1 cellular context compared by ENCODE assay signal in genomic region chr19:50203281-50204080, GRCh38.
A peak's percentile ranks its signal among the peaks of the same experiment; 100 is the strongest.
TF ChIP-seq lines count a peak whose summit lies in the region.

Gene MYH14, plus strand, starts transcription at chr19:50203622. Its CDS starts 6,744 bp downstream, at chr19:50210366.

TF ChIP-seq in K562, 482 proteins besides CTCF, POLR2A, EP300 and RAD21 (continued from another document and continues in another):
- no peak for TF ChIP-seq ZNF740 (CRISPR knock-in tag; IDR thresholded peaks at IDR 0.05)
- TF ChIP-seq ZNF740 (tag; IDR thresholded peaks at IDR 0.05): peak in 1 of 2 experiments; percentile 66; a peak in 1 of 4 replicates
- TF ChIP-seq RBM25 (IDR thresholded peaks at IDR 0.05; ENCODE audit: low read depth, low read length, severe bottlenecking): peak; percentile 95
- TF ChIP-seq TSC22D4 (tag; IDR thresholded peaks at IDR 0.05): no peak
- no peak for TF ChIP-seq ARID3B (CRISPR knock-in tag; IDR thresholded peaks at IDR 0.05; ENCODE audit: borderline replicate concordance)
- peak; percentile 19; the same call in 1 of the 2 replicates for TF ChIP-seq C11orf30 (IDR thresholded peaks at IDR 0.05; ENCODE audit: low read depth)
- TF ChIP-seq POLR2G (IDR thresholded peaks at IDR 0.05; ENCODE audit: low read depth, low read length): 0 out of 2 replicates have a peak, but pooled peaks have one; percentile 24
- 0 out of 2 replicates have a peak, but pooled peaks have one; percentile 16 for TF ChIP-seq ATF3 (IDR thresholded peaks at IDR 0.05)
- TF ChIP-seq ATF3 (CRISPR knock-in tag; conservative IDR thresholded peaks at IDR 0.05): no peak
- peak; percentile 31 for TF ChIP-seq MGA (IDR thresholded peaks at IDR 0.05)
- no peak for TF ChIP-seq ZNF583 (CRISPR knock-in tag; IDR thresholded peaks at IDR 0.05)
- TF ChIP-seq PKNOX1 (IDR thresholded peaks at IDR 0.05): peak; percentile 98
- TF ChIP-seq HDAC8 (tag; IDR thresholded peaks at IDR 0.05): no peak
- peak in 1 of 2 experiments; percentile 36; a peak in 1 of 4 replicates for TF ChIP-seq MAZ (CRISPR knock-in tag; conservative IDR thresholded peaks at IDR 0.05 in 1 of 2, IDR thresholded peaks at IDR 0.05 in 1 of 2)
- TF ChIP-seq TRIM28 (IDR thresholded peaks at IDR 0.05): no peak
- 0 out of 2 replicates have a peak, but pooled peaks have one; percentile 29 for TF ChIP-seq SP1 (CRISPR knock-in tag; IDR thresholded peaks at IDR 0.05)
- TF ChIP-seq MYNN (IDR thresholded peaks at IDR 0.05): no peak
- TF ChIP-seq MYNN (CRISPR knock-in tag; IDR thresholded peaks at IDR 0.05): no peak
- TF ChIP-seq ZNF316 (IDR thresholded peaks at IDR 0.05): peak; percentile 31; the same call in 1 of the 2 replicates
- 0 out of 2 replicates have a peak, but pooled peaks have one; percentile 18 for TF ChIP-seq ZFX (CRISPR knock-in tag; IDR thresholded peaks at IDR 0.05)
- no peak for TF ChIP-seq ZNF75A (CRISPR knock-in tag; IDR thresholded peaks at IDR 0.05)
- TF ChIP-seq MBD2 (IDR thresholded peaks at IDR 0.05; ENCODE audit: borderline replicate concordance, low read depth): 0 out of 2 replicates have a peak, but pooled peaks have one; percentile 42
- 0 out of 2 replicates have a peak, but pooled peaks have one; percentile 11 for TF ChIP-seq MAFG (tag; conservative IDR thresholded peaks at IDR 0.05)
- TF ChIP-seq SP2 (IDR thresholded peaks at IDR 0.05; ENCODE audit: extremely low read depth, low read depth, low read length, poor library complexity, severe bottlenecking): peak; percentile 39
- TF ChIP-seq NFYB (IDR thresholded peaks at IDR 0.05; ENCODE audit: extremely low read depth, insufficient read length): peak; percentile 57
- TF ChIP-seq FOS (IDR thresholded peaks at IDR 0.05; ENCODE audit: extremely low read depth, insufficient read length): peak; percentile 77
- no peak for TF ChIP-seq TCF7L2 (IDR thresholded peaks at IDR 0.05; ENCODE audit: low read depth, low read length)
- TF ChIP-seq E2F6 (IDR thresholded peaks at IDR 0.05; ENCODE audit: borderline replicate concordance in 1 of 2, extremely low read depth in 1 of 2, insufficient read depth in 1 of 2, insufficient read length in 1 of 2, low read depth in 1 of 2, low read length in 1 of 2, poor library complexity in 1 of 2, severe bottlenecking in 1 of 2): peak in 1 of 2 experiments; percentile 34
- TF ChIP-seq CREM (IDR thresholded peaks at IDR 0.05; ENCODE audit: low read depth): no peak
- TF ChIP-seq CHD2 (IDR thresholded peaks at IDR 0.05; ENCODE audit: low read depth, low read length): 0 out of 2 replicates have a peak, but pooled peaks have one; percentile 13
- no peak for TF ChIP-seq ZC3H8 (IDR thresholded peaks at IDR 0.05)
- TF ChIP-seq NR2F6 (CRISPR knock-in tag; IDR thresholded peaks at IDR 0.05): no peak
- no peak for TF ChIP-seq PHF20 (IDR thresholded peaks at IDR 0.05; ENCODE audit: partially characterized antibody)
- no peak for TF ChIP-seq NONO (IDR thresholded peaks at IDR 0.05; ENCODE audit: low read depth in 2 of 2, low read length in 1 of 2)
- no peak for TF ChIP-seq ZEB2 (IDR thresholded peaks at IDR 0.05)
- TF ChIP-seq NFE2 (IDR thresholded peaks at IDR 0.05; ENCODE audit: low read depth): peak; percentile 35; the same call in 1 of the 2 replicates
- TF ChIP-seq PBX2 (CRISPR knock-in tag; IDR thresholded peaks at IDR 0.05; ENCODE audit: low read depth): peak; percentile 60
- peak; percentile 76 for TF ChIP-seq PBX2 (tag; conservative IDR thresholded peaks at IDR 0.05; ENCODE audit: low read depth)
- no peak for TF ChIP-seq POLR3G (IDR thresholded peaks at IDR 0.05; ENCODE audit: extremely low read depth, insufficient read length, insufficient replicate concordance)
- no peak for TF ChIP-seq BRCA1 (IDR thresholded peaks at IDR 0.05)
- no peak for TF ChIP-seq BRCA1 (CRISPR knock-in tag; IDR thresholded peaks at IDR 0.05)
